In genomic region chr17:45408611-45409421, GRCh38 we compare ENCODE assay signal across 1 cellular context.
TF ChIP-seq lines count a peak whose summit lies in the region.

No MANE protein-coding gene starts in this region.

TF ChIP-seq in WTC11, 78 proteins besides CTCF, POLR2A, EP300 and RAD21 (continued from another document):
- TF ChIP-seq CDX4 (CRISPR knock-in tag; IDR thresholded peaks at IDR 0.05; ENCODE audit: borderline replicate concordance), result no peak
- TF ChIP-seq MLX (CRISPR knock-in tag; IDR thresholded peaks at IDR 0.05), result no peak
- no peak for TF ChIP-seq ZBTB43 (CRISPR knock-in tag; IDR thresholded peaks at IDR 0.05)
- TF ChIP-seq HMGA2 (CRISPR knock-in tag; IDR thresholded peaks at IDR 0.05), result no peak
- TF ChIP-seq SP1 (CRISPR knock-in tag; conservative IDR thresholded peaks at IDR 0.05), result no peak
